In genomic region chr7:8109196-8110022, GRCh38 we compare ENCODE assay signal across 12 cellular contexts.
DNase-seq lines count a peak whose midpoint lies in the region; ATAC-seq and TF ChIP-seq lines count a peak whose summit lies in the region.
"Had no signal": no experiment of that assay in that cellular context is flagged by ENCODE, and none has a peak within 500 bp of the region (broad histone marks: within the 10 kb centered on the region; RNA-seq: fewer than 3 reads in every experiment).

No MANE protein-coding gene starts in this region.

- H3K4me3 Mint-ChIP-seq in MCF 10A (ENCODE audit: unreplicated experiment) (no peak overlapping the region), WTC11 (no peak overlapping the region)
- no peak overlapping the region for H3K4me3 Mint-ChIP-seq in activated naive CD8-positive, alpha-beta T cell treated with anti-CD3 and anti-CD28 coated beads, Interleukin-2, amount 50 U/mL, for 24 hours
- H3K4me3 Mint-ChIP-seq: activated naive CD8-positive, alpha-beta T cell had no signal

- POLR2A ChIA-PET in MCF 10A (lab: Yijun Ruan, JAX) (interaction anchor here (0.7 kb wide), 1 partner anchor 990 kb away, joined by 3 read pairs; no protein-coding TSS in a partner anchor), WTC11 (lab: Charles Lee) (no interaction called here)

- H3K36me3 Mint-ChIP-seq in MCF 10A (ENCODE audit: insufficient read depth, unreplicated experiment) (no peaks in the 10 kb centered on the region), WTC11 (peaks cover 10% of the 10 kb centered on the region)
- peaks cover 5% of the 10 kb centered on the region for H3K36me3 Mint-ChIP-seq in activated naive CD8-positive, alpha-beta T cell treated with anti-CD3 and anti-CD28 coated beads, Interleukin-2, amount 50 U/mL, for 24 hours (ENCODE audit: low read depth)

- H3K9me3 Mint-ChIP-seq in MCF 10A (ENCODE audit: unreplicated experiment) = no peaks in the 10 kb centered on the region
- H3K9me3 Mint-ChIP-seq in WTC11 = peaks cover 13% of the 10 kb centered on the region
- H3K9me3 Mint-ChIP-seq in activated naive CD8-positive, alpha-beta T cell treated with anti-CD3 and anti-CD28 coated beads, Interleukin-2, amount 50 U/mL, for 24 hours = peaks cover 9% of the 10 kb centered on the region

- no peak for TF ChIP-seq POLR2A in breast epithelium (IDR thresholded peaks at IDR 0.05)

- TF ChIP-seq CTCF in MCF 10A (IDR thresholded peaks at IDR 0.05; ENCODE audit: unreplicated experiment) (no peak), breast epithelium (IDR thresholded peaks at IDR 0.05) (no peak), WTC11 (IDR thresholded peaks at IDR 0.05) (no peak), fibroblast of the aortic adventitia (IDR thresholded peaks at IDR 0.05; ENCODE audit: insufficient read depth, low read length) (no peak)

- no peaks in the 10 kb centered on the region for H3K9me3 ChIP-seq in breast epithelium

- no TSS peak for BruUV-seq in MCF 10A (replicated peaks; lab: Mats Ljungman, UMichigan)

- no peak overlapping the region for H3K4me3 ChIP-seq in breast epithelium
- no peak overlapping the region for H3K4me3 ChIP-seq in fibroblast of the aortic adventitia (ENCODE audit: low read depth, low read length)
- H3K4me3 ChIP-seq: skin epidermis had no signal

- intact Hi-C loops in MCF 10A (cut with micrococcal nuclease) = no loop called here
- intact Hi-C loops in breast epithelium (cut with DNase I; ENCODE audit: low total_unique reads) = no loop called here

- H3K27me3 Mint-ChIP-seq in MCF 10A (ENCODE audit: insufficient read depth, unreplicated experiment) (no peaks in the 10 kb centered on the region), WTC11 (ENCODE audit: low read depth) (no peaks in the 10 kb centered on the region)
- no peaks in the 10 kb centered on the region for H3K27me3 Mint-ChIP-seq in activated naive CD8-positive, alpha-beta T cell treated with anti-CD3 and anti-CD28 coated beads, Interleukin-2, amount 50 U/mL, for 24 hours
- H3K27me3 Mint-ChIP-seq: activated naive CD8-positive, alpha-beta T cell had no signal

- CTCF ChIA-PET in MCF 10A (lab: Yijun Ruan, JAX) (no interaction called here), WTC11 (lab: Charles Lee) (interaction anchor here (1.2 kb wide), 1 partner anchor 81 kb away, joined by 4 read pairs; no protein-coding TSS in a partner anchor)

- H3K4me1 ChIP-seq in breast epithelium = no peaks in the 10 kb centered on the region

- DNase-seq in MCF 10A (ENCODE audit: unreplicated experiment) (peak; percentile 15), breast epithelium (ENCODE audit: low spot score in 2 of 2) (no peak), WTC11 (ENCODE audit: low spot score) (no peak), fibroblast of the aortic adventitia (ENCODE audit: low read depth) (peak; percentile 84), midbrain (lab: John Stamatoyannopoulos, UW) (no peak), GM19238 (ENCODE audit: insufficient read length, low spot score) (no peak), NCI-H187 (lab: John Stamatoyannopoulos, UW) (no peak)
- DNase-seq in activated naive CD8-positive, alpha-beta T cell treated with anti-CD3 and anti-CD28 coated beads, Interleukin-2, amount 50 U/mL, for 24 hours = no peak
- DNase-seq: 8988T, NCI-H1417 had no signal

- H3K36me3 ChIP-seq in breast epithelium = no peaks in the 10 kb centered on the region

- no peaks in the 10 kb centered on the region for H3K27me3 ChIP-seq in breast epithelium

- ATAC-seq in WTC11 = peak; percentile 62
- ATAC-seq in activated naive CD8-positive, alpha-beta T cell treated with anti-CD3 and anti-CD28 coated beads, Interleukin-2, amount 50 U/mL, for 24 hours = no peak

- no peak overlapping the region for H3K27ac ChIP-seq in breast epithelium
- H3K27ac ChIP-seq: skin epidermis had no signal

- H3K4me1 Mint-ChIP-seq in MCF 10A (ENCODE audit: insufficient read depth, unreplicated experiment) = no peaks in the 10 kb centered on the region
- H3K4me1 Mint-ChIP-seq in WTC11 = peaks cover 39% of the 10 kb centered on the region
- peaks cover 39% of the 10 kb centered on the region for H3K4me1 Mint-ChIP-seq in activated naive CD8-positive, alpha-beta T cell treated with anti-CD3 and anti-CD28 coated beads, Interleukin-2, amount 50 U/mL, for 24 hours

- H3K27ac Mint-ChIP-seq in MCF 10A (ENCODE audit: low read depth, unreplicated experiment) = no peak overlapping the region
- peak overlapping the region; percentile 50; the same call in 1 of the 2 replicates for H3K27ac Mint-ChIP-seq in WTC11
- no peak overlapping the region for H3K27ac Mint-ChIP-seq in activated naive CD8-positive, alpha-beta T cell treated with anti-CD3 and anti-CD28 coated beads, Interleukin-2, amount 50 U/mL, for 24 hours
- H3K27ac Mint-ChIP-seq: activated naive CD8-positive, alpha-beta T cell had no signal

TF ChIP-seq in WTC11, 78 proteins besides CTCF, POLR2A, EP300 and RAD21:
- TF ChIP-seq EMX1 (CRISPR knock-in tag; IDR thresholded peaks at IDR 0.05) = no peak
- TF ChIP-seq SP1 (CRISPR knock-in tag; conservative IDR thresholded peaks at IDR 0.05) = no peak
- no peak for TF ChIP-seq RORB (CRISPR knock-in tag; IDR thresholded peaks at IDR 0.05)
- TF ChIP-seq HMGA2 (CRISPR knock-in tag; IDR thresholded peaks at IDR 0.05) = no peak
- TF ChIP-seq ATF6 (CRISPR knock-in tag; IDR thresholded peaks at IDR 0.05) = no peak
TF ChIP-seq in WTC11: peak in this region for 0.

Comparison
In these comparisons a context has a peak if more than half of its experiments do, and no peak if none do; other contexts are left out.
1. DNase-seq: peak in MCF 10A (single experiment) and fibroblast of the aortic adventitia (single experiment); none in breast epithelium (0 of 2), WTC11 (single experiment), activated naive CD8-positive, alpha-beta T cell treated with anti-CD3 and anti-CD28 coated beads, Interleukin-2, amount 50 U/mL, for 24 hours (single experiment), midbrain (single experiment), GM19238 (single experiment) and NCI-H187 (0 of 2).